In the genomic region with DNA sequence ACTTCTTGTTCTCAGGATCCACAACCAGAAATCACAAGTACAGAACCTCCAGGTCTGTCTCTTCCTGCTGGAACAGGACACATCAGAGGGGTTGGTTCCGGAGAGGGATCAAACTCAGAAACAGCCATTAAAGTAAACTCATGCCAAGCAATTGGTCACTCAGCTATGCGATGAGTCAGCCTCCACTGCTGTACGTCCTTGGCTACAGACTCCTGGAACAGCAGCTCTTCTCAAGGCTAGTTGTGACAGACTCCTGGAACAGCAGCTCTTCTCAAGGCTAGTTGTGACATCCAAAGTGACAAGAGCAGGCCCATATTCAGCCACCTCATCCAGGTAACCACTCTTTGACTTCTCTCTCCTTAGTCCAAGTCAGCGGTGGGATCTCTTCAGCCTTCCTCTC, we compare ENCODE assay signal across 14 cellular contexts. TPM values are rescaled to one million over a fixed set of nuclear protein-coding genes. Genes with fewer than 3 reads are reported as not detected.
DNase-seq lines count a peak whose midpoint lies in the region; ATAC-seq and TF ChIP-seq lines count a peak whose summit lies in the region.
"Had no signal": no experiment of that assay in that cellular context is flagged by ENCODE, and none has a peak within 500 bp of the region (broad histone marks: within the 10 kb centered on the region; RNA-seq: fewer than 3 reads in every experiment).

SPINK13 (plus strand) TSS at position 239 of the 400 bp plus-strand sequence. CDS start 1,279 bp downstream, outside the sequence.

- no TSS peak for BruUV-seq in PC-9 (replicated peaks; lab: Mats Ljungman, UMichigan)

- POLR2A ChIA-PET in PC-9 (lab: Charles Lee; ENCODE audit: unreplicated experiment), result no interaction called here

- peak; percentile 79 for ATAC-seq in esophagus mucosa

- in situ Hi-C loops in GM23248 (cut with MboI) (no loop called here), GM13976 (cut with MboI; ENCODE audit: low sequenced_read_pairs, unreplicated experiment) (no loop called here)

- intact Hi-C loops in PC-9 (cut with micrococcal nuclease; ENCODE audit: unreplicated experiment) (no loop called here), sigmoid colon (cut with DNase I) (no loop called here)

- TF ChIP-seq CTCF in PC-9 (conservative IDR thresholded peaks at IDR 0.05) (no peak), sigmoid colon (IDR thresholded peaks at IDR 0.05) (no peak), GM13976 (IDR thresholded peaks at IDR 0.05; ENCODE audit: borderline replicate concordance, control extremely low read depth, extremely low read depth, insufficient read depth, missing control alignments) (no peak)

- H3F3A ChIP-seq in GM23248 (ENCODE audit: insufficient read depth) (no peaks in the 10 kb centered on the region), PC-9 (ENCODE audit: insufficient read depth, low read depth) (no peaks in the 10 kb centered on the region)

- H3K36me3 ChIP-seq in GM23248 (ENCODE audit: low read depth), result no peaks in the 10 kb centered on the region
- no peaks in the 10 kb centered on the region for H3K36me3 ChIP-seq in PC-9 (ENCODE audit: low read depth)
- H3K36me3 ChIP-seq in sigmoid colon, result no peaks in the 10 kb centered on the region
- H3K36me3 ChIP-seq: SJCRH30 had no signal

- TF ChIP-seq POLR2A in sigmoid colon (IDR thresholded peaks at IDR 0.05), result no peak

- TF ChIP-seq EP300 in sigmoid colon (IDR thresholded peaks at IDR 0.05), result no peak

- no peak within 1 kb of the TSS for H3K27ac ChIP-seq in GM23248
- H3K27ac ChIP-seq in PC-9, result no peak within 1 kb of the TSS
- peak within 1 kb of the TSS in 2 of 4 donors; percentile 26 to 37 for H3K27ac ChIP-seq in sigmoid colon
- H3K27ac ChIP-seq: SJCRH30 had no signal

- CTCF ChIA-PET in PC-9 (lab: Charles Lee), result interaction anchor here (0.6 kb wide), 1 partner anchor 316 kb away, joined by 3 read pairs; no protein-coding TSS in a partner anchor

- WGBS in GM23248 (ENCODE audit: low coverage in 1 of 2, low lambda C conversion rate in 2 of 2, missing lambda C conversion rate in 2 of 2), 2 experiments, result 49 to 51% methylated on average over 4 of the region's 4 CpGs
- 85 to 86% methylated on average over 4 of the region's 4 CpGs for WGBS in sigmoid colon, 2 donors

- no peak within 1 kb of the TSS for H3K4me3 ChIP-seq in GM23248
- no peak within 1 kb of the TSS for H3K4me3 ChIP-seq in PC-9
- H3K4me3 ChIP-seq in sigmoid colon, result no peak within 1 kb of the TSS
- H3K4me3 ChIP-seq: SJCRH30 had no signal

- H3K4me2 ChIP-seq in GM23248 (ENCODE audit: unreplicated experiment) (no peak within 1 kb of the TSS), PC-9 (no peak within 1 kb of the TSS)

- peak; percentile 76 for DNase-seq in GM23248
- peak; percentile 22 to 58 for DNase-seq in PC-9
- peak; percentile 7 for DNase-seq in pulmonary artery endothelial cell (ENCODE audit: low read depth, low spot score)
- DNase-seq in DMS79 (lab: John Stamatoyannopoulos, UW), result no peak
- DNase-seq in NCI-H146 (lab: John Stamatoyannopoulos, UW), result no peak
- no peak for DNase-seq in sigmoid colon
- no peak for DNase-seq in GM13976 (ENCODE audit: low spot score)
- DNase-seq: activated naive CD4-positive, alpha-beta T cell treated with anti-CD3 and anti-CD28 coated beads, Interleukin-2, amount 10 ng/mL, durations not matched to agents 7 days and 5 days; DMS153; NCI-H2107 had no signal

- H3K9ac ChIP-seq in GM23248, result no peak within 1 kb of the TSS

- H4K20me1 ChIP-seq in GM23248 (ENCODE audit: insufficient read depth) (no peaks in the 10 kb centered on the region), PC-9 (ENCODE audit: insufficient read depth) (no peaks in the 10 kb centered on the region)

- H3K79me2 ChIP-seq in GM23248 (ENCODE audit: insufficient read depth), result no peaks in the 10 kb centered on the region
- no peaks in the 10 kb centered on the region for H3K79me2 ChIP-seq in PC-9 (ENCODE audit: low read depth)

- H3K9me3 ChIP-seq in GM23248 (ENCODE audit: low read depth), result peaks cover 4% of the 10 kb centered on the region
- no peaks in the 10 kb centered on the region for H3K9me3 ChIP-seq in PC-9 (ENCODE audit: insufficient read depth, low read depth)
- H3K9me3 ChIP-seq in sigmoid colon, result peaks cover 0 to 3% (median 0%) of the 10 kb centered on the region in 4 donors
- H3K9me3 ChIP-seq: SJCRH30 had no signal

- no peak within 1 kb of the TSS for H2AFZ ChIP-seq in GM23248
- no peak within 1 kb of the TSS for H2AFZ ChIP-seq in PC-9

- no peaks in the 10 kb centered on the region for H3K9me2 ChIP-seq in GM23248 (ENCODE audit: insufficient read depth)
- no peaks in the 10 kb centered on the region for H3K9me2 ChIP-seq in PC-9 (ENCODE audit: insufficient read depth)

- H3K27me3 ChIP-seq in GM23248 (replicated peaks; ENCODE audit: insufficient read depth) (no peaks in the 10 kb centered on the region), PC-9 (ENCODE audit: insufficient read depth, low read depth) (no peaks in the 10 kb centered on the region), sigmoid colon (no peaks in the 10 kb centered on the region)
- H3K27me3 ChIP-seq: SJCRH30 had no signal

- no peaks in the 10 kb centered on the region for H3K4me1 ChIP-seq in GM23248 (ENCODE audit: insufficient read depth)
- H3K4me1 ChIP-seq in PC-9 (replicated peaks; ENCODE audit: insufficient read depth), result no peaks in the 10 kb centered on the region
- H3K4me1 ChIP-seq in sigmoid colon, result peaks cover 0 to 11% (median 2%) of the 10 kb centered on the region in 4 donors
- H3K4me1 ChIP-seq: SJCRH30 had no signal

RNA-seq across cellular contexts. Expression of gene SPINK13, which starts in this region (rescaled TPM):
- total RNA-seq in GM23248 (2014; rRNA removed; shearing (Covaris generic)), result not detected in 2 replicates
- not detected in 2 replicates for polyA plus RNA-seq in GM23248 (2016; fragmentation: Nextera tagmentation; extraction: Ambion mirVana)
- total RNA-seq in PC-9 (2021), result not detected in 2 replicates
- not detected for total RNA-seq in esophagus mucosa
- total RNA-seq in pulmonary artery endothelial cell, result not detected in 2 replicates
- total RNA-seq in sigmoid colon, result under 1 TPM in 1 of 4 donors, not detected in 3; 0.33 TPM
- under 1 TPM in 1 of 3 donors, not detected in 2; 0.45 TPM for polyA plus RNA-seq in sigmoid colon
- total RNA-seq: mesenteric fat pad, SJCRH30, skeletal muscle tissue had no signal

Comparison
In these comparisons a context has a peak if more than half of its experiments do, and no peak if none do; other contexts are left out.
1. Peak in DNase-seq in GM23248; RNA of the gene not detected or under 1 TPM.
2. Peak in DNase-seq in PC-9; RNA of the gene not detected or under 1 TPM.
3. Peak in ATAC-seq in esophagus mucosa; RNA of the gene not detected or under 1 TPM.
4. Peak in DNase-seq in pulmonary artery endothelial cell; RNA of the gene not detected or under 1 TPM.